ENCODE assay signal across 22 cellular contexts in the genomic region with DNA sequence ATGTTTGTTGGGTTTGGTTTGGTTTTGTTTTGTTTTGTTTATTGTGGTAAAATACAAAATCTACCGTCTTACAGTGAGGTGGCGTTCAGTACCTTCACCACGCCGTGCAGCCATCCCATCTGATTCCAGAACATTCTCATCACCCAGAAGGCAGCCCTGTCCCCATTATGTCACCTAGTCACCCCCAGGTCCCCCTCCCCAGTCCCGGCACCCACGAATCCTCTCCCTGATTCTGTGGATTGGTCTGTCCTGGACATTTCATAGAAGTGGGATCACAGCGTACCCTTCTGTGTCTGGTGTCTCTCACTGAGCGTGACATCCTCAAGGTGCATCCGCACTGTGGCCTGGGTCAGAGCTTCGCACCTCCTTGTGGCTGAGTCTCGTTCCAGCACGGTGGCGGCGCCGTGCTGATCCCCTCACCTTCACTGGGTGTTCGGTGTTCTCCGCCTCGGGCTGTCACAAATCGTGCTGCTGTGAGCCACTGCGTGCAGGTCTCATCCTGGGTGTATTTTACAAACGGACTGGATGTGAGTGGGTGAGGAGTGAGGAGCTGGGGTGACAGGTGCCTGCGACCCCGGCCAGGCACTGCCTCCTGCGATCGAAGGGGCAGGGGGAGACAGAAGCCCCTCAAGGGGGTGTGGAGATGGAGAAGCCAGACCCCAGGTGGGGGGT. TPM values are rescaled to one million over a fixed set of nuclear protein-coding genes. Genes with fewer than 3 reads are reported as not detected.
DNase-seq lines count a peak whose midpoint lies in the region; ATAC-seq, FAIRE-seq and TF ChIP-seq lines count a peak whose summit lies in the region.
"Had no signal": no experiment of that assay in that cellular context is flagged by ENCODE, and none has a peak within 500 bp of the region (broad histone marks: within the 10 kb centered on the region; RNA-seq: fewer than 3 reads in every experiment).

No MANE protein-coding gene starts in this region.

- H3K4me1 Mint-ChIP-seq in CD4-positive, alpha-beta T cell (ENCODE audit: low read depth), result no peaks in the 10 kb centered on the region
- H3K4me1 Mint-ChIP-seq: activated T-helper 17 cell treated with anti-CD3 and anti-CD28 coated beads, Interleukin-2, amount 50 U/mL, for 72 hours had no signal

- H3K4me3 ChIP-seq in HCT116 (replicated peaks in 1 of 2; ENCODE audit: low read depth in 1 of 2, low read length in 2 of 2) (no peak overlapping the region), GM12878 (no peak overlapping the region), neutrophil (ENCODE audit: low read depth in 1 of 2, low read length in 1 of 2) (no peak overlapping the region), lower lobe of right lung (no peak overlapping the region)
- H3K4me3 ChIP-seq: cardiac muscle cell, PC-9, SK-N-MC, spleen, testis had no signal

- H3K4me1 ChIP-seq in HCT116 (ENCODE audit: control insufficient read depth in 1 of 2, insufficient read depth in 2 of 2, low read length in 2 of 2) (peaks cover 3 to 22% of the 10 kb centered on the region in 2 experiments; a peak in 3 of 4 replicates), GM12878 (ENCODE audit: control insufficient read depth, insufficient read depth, low read length) (no peaks in the 10 kb centered on the region), neutrophil (ENCODE audit: control insufficient read depth in 1 of 2, insufficient read depth in 1 of 2, low read depth in 1 of 2, low read length in 1 of 2) (peaks cover 4 to 5% of the 10 kb centered on the region in 2 experiments), lower lobe of right lung (no peaks in the 10 kb centered on the region)

- TF ChIP-seq POLR2A in HCT116 (IDR thresholded peaks at IDR 0.05; ENCODE audit: borderline replicate concordance, extremely low read depth, insufficient read depth, insufficient read length), result peak; percentile 30
- TF ChIP-seq POLR2A in GM12878 (IDR thresholded peaks at IDR 0.05; ENCODE audit: low read depth, low read length), result peak; percentile 41; the same call in 1 of the 2 replicates

- no peak overlapping the region for H2AFZ ChIP-seq in HCT116 (ENCODE audit: low read depth, low read length, poor library complexity, severe bottlenecking)
- H2AFZ ChIP-seq in GM12878 (ENCODE audit: control insufficient read depth, low read depth, low read length), result no peak overlapping the region
- H2AFZ ChIP-seq: PC-9 had no signal

- no peak for TF ChIP-seq CTCF in CD4-positive, alpha-beta T cell (IDR thresholded peaks at IDR 0.05)
- TF ChIP-seq CTCF in HCT116 (IDR thresholded peaks at IDR 0.05 in 2 of 3, conservative IDR thresholded peaks at IDR 0.05 in 1 of 3; ENCODE audit: borderline replicate concordance in 1 of 3, insufficient read depth in 1 of 3, low read depth in 2 of 3, low read length in 2 of 3) (peak in 1 of 3 experiments; percentile 17; a peak in 1 of 6 replicates), GM12878 (IDR thresholded peaks at IDR 0.05 in 2 of 3, conservative IDR thresholded peaks at IDR 0.05 in 1 of 3; ENCODE audit: control insufficient read depth in 2 of 3, extremely low read depth in 1 of 3, insufficient read depth in 1 of 3, low read depth in 3 of 3, low read length in 3 of 3) (no peak), neutrophil (IDR thresholded peaks at IDR 0.05) (no peak), lower lobe of right lung (IDR thresholded peaks at IDR 0.05) (no peak)

- POLR2A ChIA-PET in CD4-positive, alpha-beta T cell (lab: Charles Lee), result interaction anchor here (0.7 to 1.2 kb wide), 2 partner anchors 16 to 37 kb away, joined by 3 read pairs; no protein-coding TSS in a partner anchor
- POLR2A ChIA-PET in HCT116 (lab: Charles Lee) (interaction anchor here (0.8 kb wide), 1 partner anchor 38 kb away, joined by 3 read pairs; no protein-coding TSS in a partner anchor), GM12878 (lab: Charles Lee) (no interaction called here)

- no peak overlapping the region for H3K4me3 Mint-ChIP-seq in CD4-positive, alpha-beta T cell
- H3K4me3 Mint-ChIP-seq: activated T-helper 17 cell treated with anti-CD3 and anti-CD28 coated beads, Interleukin-2, amount 50 U/mL, for 72 hours had no signal

- BruUV-seq in HCT116 (replicated peaks; lab: Mats Ljungman, UMichigan) (no TSS peak), GM12878 (replicated peaks; lab: Mats Ljungman, UMichigan) (no TSS peak)

- no peaks in the 10 kb centered on the region for H3K27me3 Mint-ChIP-seq in CD4-positive, alpha-beta T cell
- H3K27me3 Mint-ChIP-seq: activated T-helper 17 cell treated with anti-CD3 and anti-CD28 coated beads, Interleukin-2, amount 50 U/mL, for 72 hours had no signal

- H3K36me3 ChIP-seq in HCT116 (ENCODE audit: control insufficient read depth in 1 of 2, insufficient read depth in 2 of 2, low read length in 2 of 2), result peaks cover 2 to 10% of the 10 kb centered on the region in 2 experiments; a peak in 2 of 4 replicates
- peaks cover 7 to 9% of the 10 kb centered on the region in 2 experiments for H3K36me3 ChIP-seq in GM12878 (ENCODE audit: control insufficient read depth in 2 of 2, insufficient read depth in 2 of 2, low read length in 1 of 2)
- peaks cover 68% of the 10 kb centered on the region for H3K36me3 ChIP-seq in neutrophil
- H3K36me3 ChIP-seq in lower lobe of right lung, result peaks cover 38% of the 10 kb centered on the region

- WGBS in GM12878 (ENCODE audit: insufficient coverage, insufficient replicate concordance, low lambda C conversion rate, missing lambda C conversion rate), result 96% methylated on average over 25 of the region's 25 CpGs

- H3K27ac ChIP-seq in CD4-positive, alpha-beta T cell (ENCODE audit: low read depth, low read length), result no peak overlapping the region
- H3K27ac ChIP-seq in HCT116 (ENCODE audit: low read depth, low read length) (peak overlapping the region; percentile 34), GM12878 (ENCODE audit: control insufficient read depth, insufficient read depth) (no peak overlapping the region), neutrophil (peak overlapping the region; percentile 50), lower lobe of right lung (no peak overlapping the region)
- H3K27ac ChIP-seq: PC-9, SK-N-MC had no signal

- CTCF ChIA-PET in CD4-positive, alpha-beta T cell (lab: Charles Lee), result no interaction called here
- CTCF ChIA-PET in HCT116 (lab: Charles Lee) (no interaction called here), GM12878 (lab: Yijun Ruan, JAX) (interaction anchor here (0.9 to 1.1 kb wide), 2 partner anchors 10 to 32 kb away, joined by 3 read pairs; no protein-coding TSS in a partner anchor)

- no peak for TF ChIP-seq EP300 in GM12878 (IDR thresholded peaks at IDR 0.05; ENCODE audit: borderline replicate concordance in 1 of 2, control insufficient read depth in 1 of 2, low read depth in 2 of 2, low read length in 2 of 2)

- in situ Hi-C loops in GM12878 (cut with MboI), result no loop called here

- intact Hi-C loops in CD4-positive, alpha-beta T cell (cut with DNase I, micrococcal nuclease), result no loop called here
- intact Hi-C loops in HCT116 (cut with micrococcal nuclease), result no loop called here
- intact Hi-C loops in GM12878 (cut with micrococcal nuclease; ENCODE audit: unreplicated experiment), result no loop called here
- intact Hi-C loops in lower lobe of right lung (cut with DNase I), result no loop called here

- H3K9me3 ChIP-seq in CD4-positive, alpha-beta T cell (ENCODE audit: control insufficient read depth, low read length), result no peaks in the 10 kb centered on the region
- H3K9me3 ChIP-seq in HCT116 (ENCODE audit: control insufficient read depth in 1 of 2, insufficient read depth in 1 of 2, low read depth in 1 of 2, low read length in 2 of 2), result no peaks in the 10 kb centered on the region
- no peaks in the 10 kb centered on the region for H3K9me3 ChIP-seq in GM12878 (replicated peaks; ENCODE audit: control insufficient read depth, insufficient read depth, low read length)
- H3K9me3 ChIP-seq in neutrophil, result no peaks in the 10 kb centered on the region
- H3K9me3 ChIP-seq in lower lobe of right lung, result no peaks in the 10 kb centered on the region
- H3K9me3 ChIP-seq: testis had no signal

- H3K79me2 ChIP-seq in HCT116 (ENCODE audit: insufficient read depth, low read length) (no peaks in the 10 kb centered on the region), GM12878 (ENCODE audit: control insufficient read depth, insufficient read depth, low read length) (no peaks in the 10 kb centered on the region)

- peak; percentile 16 for ATAC-seq in CD4-positive, alpha-beta T cell (ENCODE audit: poor library complexity)
- ATAC-seq in HCT116 (peak; percentile 37), GM12878 (no peak), lower lobe of right lung (no peak), GM21381 (IDR thresholded peaks at IDR 0.05; ENCODE audit: unreplicated experiment) (no peak), HG02588 (IDR thresholded peaks at IDR 0.05; ENCODE audit: unreplicated experiment) (no peak)

- H3K9ac ChIP-seq in HCT116 (ENCODE audit: low read length) (no peak overlapping the region), GM12878 (ENCODE audit: control insufficient read depth, insufficient read depth, low read length) (no peak overlapping the region)

- H4K20me1 ChIP-seq in HCT116 (ENCODE audit: insufficient read depth) (no peaks in the 10 kb centered on the region), GM12878 (ENCODE audit: control insufficient read depth, insufficient read depth) (no peaks in the 10 kb centered on the region)

- peak overlapping the region; percentile 42 for H3K27ac Mint-ChIP-seq in CD4-positive, alpha-beta T cell
- H3K27ac Mint-ChIP-seq: activated T-helper 17 cell treated with anti-CD3 and anti-CD28 coated beads, Interleukin-2, amount 50 U/mL, for 72 hours had no signal

- RAD21 ChIA-PET in HCT116 (lab: Charles Lee; ENCODE audit: low non-redundant PET in 1 of 2, low total read pairs in 2 of 2, uncharacterized antibody in 2 of 2, unreplicated experiment in 2 of 2) (no interaction called here), GM12878 (lab: Charles Lee; ENCODE audit: unreplicated experiment) (no interaction called here)

- TF ChIP-seq RAD21 in HCT116 (IDR thresholded peaks at IDR 0.05; ENCODE audit: low read depth) (no peak), GM12878 (IDR thresholded peaks at IDR 0.05; ENCODE audit: insufficient read depth, low read depth, low read length) (no peak)

- no peak for FAIRE-seq in GM12878 (lab: Jason Lieb, UNC)
- FAIRE-seq: frontal cortex, H54 had no signal

- SMC1A ChIA-PET in GM12878 (lab: Charles Lee; ENCODE audit: uncharacterized antibody, unreplicated experiment), result no interaction called here

- peaks cover 46% of the 10 kb centered on the region for H3K36me3 Mint-ChIP-seq in CD4-positive, alpha-beta T cell (ENCODE audit: low read depth)

- no peaks in the 10 kb centered on the region for H3K27me3 ChIP-seq in CD4-positive, alpha-beta T cell (ENCODE audit: control insufficient read depth, insufficient read depth, low read length)
- H3K27me3 ChIP-seq in HCT116 (ENCODE audit: insufficient read depth, low read length) (no peaks in the 10 kb centered on the region), GM12878 (replicated peaks in 1 of 2; ENCODE audit: control insufficient read depth in 2 of 2, insufficient read depth in 2 of 2, low read length in 1 of 2) (no peaks in the 10 kb centered on the region), neutrophil (no peaks in the 10 kb centered on the region), lower lobe of right lung (ENCODE audit: low read depth) (no peaks in the 10 kb centered on the region)
- H3K27me3 ChIP-seq: cardiac muscle cell, spleen, testis had no signal

- H3K9me2 ChIP-seq in HCT116 (ENCODE audit: insufficient read depth), result no peaks in the 10 kb centered on the region

- no peaks in the 10 kb centered on the region for H3K9me3 Mint-ChIP-seq in CD4-positive, alpha-beta T cell
- H3K9me3 Mint-ChIP-seq: activated T-helper 17 cell treated with anti-CD3 and anti-CD28 coated beads, Interleukin-2, amount 50 U/mL, for 72 hours had no signal

- peak overlapping the region; percentile 28 for H3K4me2 ChIP-seq in HCT116 (ENCODE audit: low read length)
- no peak overlapping the region for H3K4me2 ChIP-seq in GM12878 (ENCODE audit: control insufficient read depth, insufficient read depth)
- H3K4me2 ChIP-seq: PC-9 had no signal

- DNase-seq in CD4-positive, alpha-beta T cell, result no peak
- no peak for DNase-seq in HCT116 (ENCODE audit: low read depth, low spot score)
- DNase-seq in GM12878 (ENCODE audit: low read depth, low spot score), result no peak
- DNase-seq in lower lobe of right lung, result no peak
- no peak for DNase-seq in SW480 (ENCODE audit: low spot score)
- DNase-seq: activated CD4-positive, CD25-positive, alpha-beta regulatory T cell; erythroblast; KBM-7; kidney glomerular epithelial cell; NCI-H1694; PC-9; spleen; testis had no signal

RNA-seq across cellular contexts. Expression of a gene that starts 0.6 kb away (rescaled TPM):
- total RNA-seq in CD4-positive, alpha-beta T cell, result 1 to 10 TPM; 5.7 to 6.0 TPM
- 1.2 TPM for total RNA-seq in HCT116 (2021; ENCODE audit: unreplicated experiment)
- polyA plus RNA-seq in HCT116 (2012), result 1.1 and 1.9 TPM in 2 replicates
- total RNA-seq in GM12878 (2013; cell fraction: nucleolus; rRNA removed), result not detected in 2 replicates
- total RNA-seq in GM12878 (2014; rRNA removed), result not detected in 2 replicates
- total RNA-seq in GM12878 (2014; rRNA removed; fragmentation: Illumina TruSeq; extraction: Trizol), result not detected in 2 replicates
- total RNA-seq in GM12878 (2021), result 1.7 and 2.6 TPM in 2 replicates
- not detected for polyA plus RNA-seq in GM12878 (2011; ENCODE audit: low read depth)
- polyA plus RNA-seq in GM12878 (2011; rRNA removed), result 0.18 TPM in 1 of 2 replicates, not detected in the other
- 0.10 and 0.25 TPM in 2 replicates for polyA plus RNA-seq in GM12878 (2011; cell fraction: cytosol; rRNA removed)
- polyA plus RNA-seq in GM12878 (2011; cell fraction: nucleus; rRNA removed), result 5.2 and 5.7 TPM in 2 replicates
- 0.62 and 1.1 TPM in 2 replicates for polyA plus RNA-seq in GM12878 (2012)
- polyA plus RNA-seq in GM12878 (2014; fragmentation: Illumina TruSeq; extraction: Trizol), result not detected in 2 replicates
- not detected for polyA plus RNA-seq in GM12878 (2014; fragmentation: Nextera tagmentation; extraction: Ambion mirVana)
- polyA plus RNA-seq in GM12878 (2014; rRNA removed), result 0.69 and 1.1 TPM in 2 replicates
- under 1 TPM; 0.45 to 0.60 TPM for polyA plus RNA-seq in GM12878 (2016; fragmentation: Nextera tagmentation; extraction: Ambion mirVana)
- polyA minus RNA-seq in GM12878 (2011; rRNA and poly(A)+ RNA removed), result not detected in 2 replicates
- not detected in 2 replicates for polyA minus RNA-seq in GM12878 (2011; cell fraction: cytosol; rRNA and poly(A)+ RNA removed)
- polyA minus RNA-seq in GM12878 (2011; cell fraction: nucleus; rRNA and poly(A)+ RNA removed), result 0.77 TPM in 1 of 2 replicates, not detected in the other
- total RNA-seq in lower lobe of right lung, result 2.2 TPM
- polyA plus RNA-seq: neural cell had no signal

RNA-seq across cellular contexts. Expression of a gene that starts 19.0 kb away (rescaled TPM):
- total RNA-seq in CD4-positive, alpha-beta T cell, result 10 to 100 TPM; 62.5 to 65.0 TPM
- total RNA-seq in HCT116 (2021; ENCODE audit: unreplicated experiment), result 131 TPM
- polyA plus RNA-seq in HCT116 (2012), result 125 and 134 TPM in 2 replicates
- 108 and 117 TPM in 2 replicates for total RNA-seq in GM12878 (2013; cell fraction: nucleolus; rRNA removed)
- total RNA-seq in GM12878 (2014; rRNA removed), result 49.1 and 50.5 TPM in 2 replicates
- 14.2 and 15.3 TPM in 2 replicates for total RNA-seq in GM12878 (2014; rRNA removed; fragmentation: Illumina TruSeq; extraction: Trizol)
- total RNA-seq in GM12878 (2021), result 56.3 and 65.9 TPM in 2 replicates
- polyA plus RNA-seq in GM12878 (2011; ENCODE audit: low read depth), result 6.7 TPM
- 8.4 and 18.2 TPM in 2 replicates for polyA plus RNA-seq in GM12878 (2011; rRNA removed)
- 24.8 and 37.2 TPM in 2 replicates for polyA plus RNA-seq in GM12878 (2011; cell fraction: cytosol; rRNA removed)
- polyA plus RNA-seq in GM12878 (2011; cell fraction: nucleus; rRNA removed), result 98.5 and 132 TPM in 2 replicates
- 28.8 and 29.4 TPM in 2 replicates for polyA plus RNA-seq in GM12878 (2012)
- 6.6 and 13.8 TPM in 2 replicates for polyA plus RNA-seq in GM12878 (2014; fragmentation: Illumina TruSeq; extraction: Trizol)
- 1 to 10 TPM in 1 of 2 experiments, under 1 TPM in 1; 0.58 to 1.9 TPM for polyA plus RNA-seq in GM12878 (2014; fragmentation: Nextera tagmentation; extraction: Ambion mirVana)
- polyA plus RNA-seq in GM12878 (2014; rRNA removed), result 53.8 and 71.4 TPM in 2 replicates
- polyA plus RNA-seq in GM12878 (2016; fragmentation: Nextera tagmentation; extraction: Ambion mirVana), result 10 to 100 TPM in 1 of 2 experiments, 1 to 10 TPM in 1; 7.3 to 25.0 TPM
- 15.9 and 23.6 TPM in 2 replicates for polyA minus RNA-seq in GM12878 (2011; rRNA and poly(A)+ RNA removed)
- 25.9 and 34.3 TPM in 2 replicates for polyA minus RNA-seq in GM12878 (2011; cell fraction: cytosol; rRNA and poly(A)+ RNA removed)
- polyA minus RNA-seq in GM12878 (2011; cell fraction: nucleus; rRNA and poly(A)+ RNA removed), result 17.0 and 35.6 TPM in 2 replicates
- total RNA-seq in lower lobe of right lung, result 80.7 TPM

RNA-seq across cellular contexts. Expression of a gene that starts 32.3 kb away (rescaled TPM):
- total RNA-seq in CD4-positive, alpha-beta T cell, result 100 to 1,000 TPM; 109 to 116 TPM
- 60.3 TPM for total RNA-seq in HCT116 (2021; ENCODE audit: unreplicated experiment)
- 64.5 and 76.2 TPM in 2 replicates for polyA plus RNA-seq in HCT116 (2012)
- 36.7 and 46.1 TPM in 2 replicates for total RNA-seq in GM12878 (2013; cell fraction: nucleolus; rRNA removed)
- 30.6 and 35.1 TPM in 2 replicates for total RNA-seq in GM12878 (2014; rRNA removed)
- total RNA-seq in GM12878 (2014; rRNA removed; fragmentation: Illumina TruSeq; extraction: Trizol), result 9.6 and 12.3 TPM in 2 replicates
- total RNA-seq in GM12878 (2021), result 42.8 and 44.2 TPM in 2 replicates
- 8.7 TPM for polyA plus RNA-seq in GM12878 (2011; ENCODE audit: low read depth)
- 13.0 and 28.1 TPM in 2 replicates for polyA plus RNA-seq in GM12878 (2011; rRNA removed)
- polyA plus RNA-seq in GM12878 (2011; cell fraction: cytosol; rRNA removed), result 28.1 and 37.0 TPM in 2 replicates
- polyA plus RNA-seq in GM12878 (2011; cell fraction: nucleus; rRNA removed), result 131 and 138 TPM in 2 replicates
- polyA plus RNA-seq in GM12878 (2012), result 25.6 and 34.9 TPM in 2 replicates
- 2.2 and 15.4 TPM in 2 replicates for polyA plus RNA-seq in GM12878 (2014; fragmentation: Illumina TruSeq; extraction: Trizol)
- under 1 TPM; 0.11 to 0.55 TPM for polyA plus RNA-seq in GM12878 (2014; fragmentation: Nextera tagmentation; extraction: Ambion mirVana)
- polyA plus RNA-seq in GM12878 (2014; rRNA removed), result 30.8 and 46.7 TPM in 2 replicates
- 10 to 100 TPM; 33.5 to 36.2 TPM for polyA plus RNA-seq in GM12878 (2016; fragmentation: Nextera tagmentation; extraction: Ambion mirVana)
- 17.0 and 37.1 TPM in 2 replicates for polyA minus RNA-seq in GM12878 (2011; rRNA and poly(A)+ RNA removed)
- 20.7 and 28.9 TPM in 2 replicates for polyA minus RNA-seq in GM12878 (2011; cell fraction: cytosol; rRNA and poly(A)+ RNA removed)
- polyA minus RNA-seq in GM12878 (2011; cell fraction: nucleus; rRNA and poly(A)+ RNA removed), result 23.3 and 26.6 TPM in 2 replicates
- total RNA-seq in lower lobe of right lung, result 34.1 TPM

RNA-seq across cellular contexts. Expression of a gene that starts 34.4 kb away (rescaled TPM):
- 10 to 100 TPM; 34.3 to 36.6 TPM for total RNA-seq in CD4-positive, alpha-beta T cell
- 186 TPM for total RNA-seq in HCT116 (2021; ENCODE audit: unreplicated experiment)
- polyA plus RNA-seq in HCT116 (2012), result 158 and 174 TPM in 2 replicates
- 16.4 and 20.5 TPM in 2 replicates for total RNA-seq in GM12878 (2013; cell fraction: nucleolus; rRNA removed)
- total RNA-seq in GM12878 (2014; rRNA removed), result 62.9 and 68.5 TPM in 2 replicates
- 21.8 and 22.5 TPM in 2 replicates for total RNA-seq in GM12878 (2014; rRNA removed; fragmentation: Illumina TruSeq; extraction: Trizol)
- 80.9 and 86.4 TPM in 2 replicates for total RNA-seq in GM12878 (2021)
- 20.6 TPM for polyA plus RNA-seq in GM12878 (2011; ENCODE audit: low read depth)
- polyA plus RNA-seq in GM12878 (2011; rRNA removed), result 22.7 and 30.4 TPM in 2 replicates
- polyA plus RNA-seq in GM12878 (2011; cell fraction: cytosol; rRNA removed), result 33.5 and 57.7 TPM in 2 replicates
- 106 and 137 TPM in 2 replicates for polyA plus RNA-seq in GM12878 (2011; cell fraction: nucleus; rRNA removed)
- 52.1 and 53.5 TPM in 2 replicates for polyA plus RNA-seq in GM12878 (2012)
- polyA plus RNA-seq in GM12878 (2014; fragmentation: Illumina TruSeq; extraction: Trizol), result 7.8 and 12.9 TPM in 2 replicates
- 1 to 10 TPM in 1 of 2 experiments, under 1 TPM in 1; 0.37 to 1.8 TPM for polyA plus RNA-seq in GM12878 (2014; fragmentation: Nextera tagmentation; extraction: Ambion mirVana)
- 92.7 and 104 TPM in 2 replicates for polyA plus RNA-seq in GM12878 (2014; rRNA removed)
- 10 to 100 TPM; 63.6 to 69.1 TPM for polyA plus RNA-seq in GM12878 (2016; fragmentation: Nextera tagmentation; extraction: Ambion mirVana)
- 4.9 and 10.6 TPM in 2 replicates for polyA minus RNA-seq in GM12878 (2011; rRNA and poly(A)+ RNA removed)
- 21.8 and 28.1 TPM in 2 replicates for polyA minus RNA-seq in GM12878 (2011; cell fraction: cytosol; rRNA and poly(A)+ RNA removed)
- 8.1 and 14.1 TPM in 2 replicates for polyA minus RNA-seq in GM12878 (2011; cell fraction: nucleus; rRNA and poly(A)+ RNA removed)
- 60.9 TPM for total RNA-seq in lower lobe of right lung

RNA-seq across cellular contexts. Expression of a gene that starts 37.9 kb away (rescaled TPM):
- 1 to 10 TPM; 3.9 to 4.7 TPM for total RNA-seq in CD4-positive, alpha-beta T cell
- total RNA-seq in HCT116 (2021; ENCODE audit: unreplicated experiment) (20.9 TPM), GM12878 (2014; rRNA removed) (20.2 and 25.4 TPM in 2 replicates), GM12878 (2014; rRNA removed; fragmentation: Illumina TruSeq; extraction: Trizol) (2.6 and 3.0 TPM in 2 replicates), GM12878 (2021) (17.7 and 19.3 TPM in 2 replicates), lower lobe of right lung (9.9 TPM)
- 15.9 and 20.8 TPM in 2 replicates for polyA plus RNA-seq in HCT116 (2012)
- 3.1 and 3.9 TPM in 2 replicates for total RNA-seq in GM12878 (2013; cell fraction: nucleolus; rRNA removed)
- polyA plus RNA-seq in GM12878 (2011; ENCODE audit: low read depth), result 2.6 TPM
- polyA plus RNA-seq in GM12878 (2011; rRNA removed) (1.8 and 4.0 TPM in 2 replicates), GM12878 (2014; fragmentation: Illumina TruSeq; extraction: Trizol) (0.22 and 0.48 TPM in 2 replicates), GM12878 (2014; fragmentation: Nextera tagmentation; extraction: Ambion mirVana) (under 1 TPM; 0.11 to 0.38 TPM), GM12878 (2014; rRNA removed) (19.7 and 24.6 TPM in 2 replicates), GM12878 (2016; fragmentation: Nextera tagmentation; extraction: Ambion mirVana) (10 to 100 TPM; 23.5 to 28.6 TPM)
- 6.4 and 14.7 TPM in 2 replicates for polyA plus RNA-seq in GM12878 (2011; cell fraction: cytosol; rRNA removed)
- polyA plus RNA-seq in GM12878 (2011; cell fraction: nucleus; rRNA removed), result 6.1 and 11.3 TPM in 2 replicates
- 10.7 and 13.5 TPM in 2 replicates for polyA plus RNA-seq in GM12878 (2012)
- polyA minus RNA-seq in GM12878 (2011; rRNA and poly(A)+ RNA removed), result 1.2 and 4.4 TPM in 2 replicates
- 4.1 and 5.2 TPM in 2 replicates for polyA minus RNA-seq in GM12878 (2011; cell fraction: cytosol; rRNA and poly(A)+ RNA removed)
- 2.8 and 4.8 TPM in 2 replicates for polyA minus RNA-seq in GM12878 (2011; cell fraction: nucleus; rRNA and poly(A)+ RNA removed)

Comparison
In these comparisons a context has a peak if more than half of its experiments do, and no peak if none do; other contexts are left out.
1. ATAC-seq: peak in CD4-positive, alpha-beta T cell (single experiment) and HCT116 (single experiment); none in GM12878 (single experiment), lower lobe of right lung (0 of 2), GM21381 (single experiment) and HG02588 (single experiment).
2. H3K27ac ChIP-seq: peak in HCT116 (single experiment) and neutrophil (single experiment); none in CD4-positive, alpha-beta T cell (single experiment), GM12878 (single experiment) and lower lobe of right lung (single experiment).